ENCODE assay signal across 8 cellular contexts in genomic region chr6:31734247-31734702, GRCh38. TPM values are rescaled to one million over a fixed set of nuclear protein-coding genes. Genes with fewer than 3 reads are reported as not detected.
DNase-seq lines count a peak whose midpoint lies in the region; ATAC-seq and TF ChIP-seq lines count a peak whose summit lies in the region.

No MANE protein-coding gene starts in this region.

- H3K4me3 ChIP-seq in left lung (peak overlapping the region; percentile 78 to 97), testis (peak overlapping the region in 1 of 2 donors; percentile 71)

- H3K27me3 ChIP-seq in left lung (no peaks in the 10 kb centered on the region), testis (no peaks in the 10 kb centered on the region)

- H3K27ac Mint-ChIP-seq in activated CD4-positive, alpha-beta T cell treated with anti-CD3 and anti-CD28 coated beads, Interleukin-2, amount 10 ng/mL, durations not matched to agents 7 days and 5 days, result peak overlapping the region; percentile 96

- CTCF ChIA-PET in activated CD4-positive, alpha-beta T cell treated with anti-CD3 and anti-CD28 coated beads, Interleukin-2, amount 10 ng/mL, durations not matched to agents 7 days and 5 days (lab: Charles Lee), result interaction anchor here (0.6 to 1.5 kb wide), 5 partner anchors 8 to 62 kb away, joined by 3 to 5 read pairs (median 4); partner anchors contain the start of gene VARS1

- peaks cover 30 to 74% of the 10 kb centered on the region in 2 donors for H3K4me1 ChIP-seq in left lung
- H3K4me1 ChIP-seq in testis, result peaks cover 21% of the 10 kb centered on the region

- H3K36me3 Mint-ChIP-seq in activated CD4-positive, alpha-beta T cell treated with anti-CD3 and anti-CD28 coated beads, Interleukin-2, amount 10 ng/mL, durations not matched to agents 7 days and 5 days (ENCODE audit: low read depth), result peaks cover 49% of the 10 kb centered on the region

- TF ChIP-seq CTCF in left lung (IDR thresholded peaks at IDR 0.05), result no peak
- TF ChIP-seq CTCF in testis (IDR thresholded peaks at IDR 0.05), result no peak

- H3K9me3 ChIP-seq in left lung, result no peaks in the 10 kb centered on the region
- no peaks in the 10 kb centered on the region for H3K9me3 ChIP-seq in testis

- intact Hi-C loops in left lung (cut with DNase I) (no loop called here), testis (cut with DNase I; ENCODE audit: low total_unique reads) (no loop called here)

- no peak for ATAC-seq in left lung

- no peaks in the 10 kb centered on the region for H3K9me3 Mint-ChIP-seq in activated CD4-positive, alpha-beta T cell treated with anti-CD3 and anti-CD28 coated beads, Interleukin-2, amount 10 ng/mL, durations not matched to agents 7 days and 5 days

- H3K27ac ChIP-seq in angular gyrus (ENCODE audit: low read depth, low read length), result peak overlapping the region; percentile 38
- H3K27ac ChIP-seq in left lung, result peak overlapping the region; percentile 93 to 97
- H3K27ac ChIP-seq in testis, result peak overlapping the region; percentile 86 to 87

- POLR2A ChIA-PET in activated CD4-positive, alpha-beta T cell treated with anti-CD3 and anti-CD28 coated beads, Interleukin-2, amount 10 ng/mL, durations not matched to agents 7 days and 5 days (lab: Charles Lee), result no interaction called here

- no peak for DNase-seq in activated CD4-positive, alpha-beta T cell treated with anti-CD3 and anti-CD28 coated beads, Interleukin-2, amount 10 ng/mL, durations not matched to agents 7 days and 5 days
- DNase-seq in activated CD4-positive, alpha-beta T cell treated with anti-CD3 and anti-CD28 coated beads for 48 hours, result no peak
- no peak for DNase-seq in left lung
- DNase-seq in testis, result no peak
- no peak for DNase-seq in AG08395 (ENCODE audit: low spot score)
- no peak for DNase-seq in MV-4-11 (lab: John Stamatoyannopoulos, UW)
- no peak for DNase-seq in KG1 (lab: John Stamatoyannopoulos, UW)

- H3K4me1 Mint-ChIP-seq in activated CD4-positive, alpha-beta T cell treated with anti-CD3 and anti-CD28 coated beads, Interleukin-2, amount 10 ng/mL, durations not matched to agents 7 days and 5 days, result peaks cover 68% of the 10 kb centered on the region

- no peaks in the 10 kb centered on the region for H3K27me3 Mint-ChIP-seq in activated CD4-positive, alpha-beta T cell treated with anti-CD3 and anti-CD28 coated beads, Interleukin-2, amount 10 ng/mL, durations not matched to agents 7 days and 5 days

- no peak for TF ChIP-seq POLR2A in testis (IDR thresholded peaks at IDR 0.05)

- H3K36me3 ChIP-seq in left lung (peaks cover 4 to 42% of the 10 kb centered on the region in 2 donors), testis (ENCODE audit: low read depth, missing control alignments) (no peaks in the 10 kb centered on the region)

- H3K4me3 Mint-ChIP-seq in activated CD4-positive, alpha-beta T cell treated with anti-CD3 and anti-CD28 coated beads, Interleukin-2, amount 10 ng/mL, durations not matched to agents 7 days and 5 days, result peak overlapping the region; percentile 94

RNA-seq across cellular contexts. Expression of gene CLIC1, which starts 2.1 kb away (rescaled TPM):
- 100 to 1,000 TPM; 525 to 561 TPM for total RNA-seq in activated CD4-positive, alpha-beta T cell treated with anti-CD3 and anti-CD28 coated beads, Interleukin-2, amount 10 ng/mL, durations not matched to agents 7 days and 5 days
- total RNA-seq in left lung, result 100 to 1,000 TPM; 283 to 465 TPM
- total RNA-seq in testis, result 10 to 100 TPM; 35.4 to 93.5 TPM
- 130 TPM for polyA plus RNA-seq in testis (ENCODE audit: insufficient read depth, low read depth, low replicate concordance)

RNA-seq across cellular contexts. Expression of gene DDAH2, which starts 5.2 kb away (rescaled TPM):
- total RNA-seq in activated CD4-positive, alpha-beta T cell treated with anti-CD3 and anti-CD28 coated beads, Interleukin-2, amount 10 ng/mL, durations not matched to agents 7 days and 5 days, result 10 to 100 TPM; 13.3 to 15.4 TPM
- total RNA-seq in left lung, result 10 to 100 TPM; 70.2 to 77.3 TPM
- total RNA-seq in testis, result 10 to 100 TPM; 19.6 to 38.0 TPM
- 50.8 TPM for polyA plus RNA-seq in testis (ENCODE audit: insufficient read depth, low read depth, low replicate concordance)

RNA-seq across cellular contexts. Expression of gene MSH5, which starts 5.5 kb away (rescaled TPM):
- 10 to 100 TPM; 56.1 to 58.0 TPM for total RNA-seq in activated CD4-positive, alpha-beta T cell treated with anti-CD3 and anti-CD28 coated beads, Interleukin-2, amount 10 ng/mL, durations not matched to agents 7 days and 5 days
- total RNA-seq in left lung (10 to 100 TPM in 1 of 2 donors, 1 to 10 TPM in 1; 9.7 to 20.0 TPM), testis (100 to 1,000 TPM in 1 of 2 donors, 10 to 100 TPM in 1; 77.6 to 135 TPM)
- 36.2 TPM for polyA plus RNA-seq in testis (ENCODE audit: insufficient read depth, low read depth, low replicate concordance)

RNA-seq across cellular contexts. Expression of gene MPIG6B, which starts 11.1 kb away (rescaled TPM):
- under 1 TPM; 0.15 to 0.19 TPM for total RNA-seq in activated CD4-positive, alpha-beta T cell treated with anti-CD3 and anti-CD28 coated beads, Interleukin-2, amount 10 ng/mL, durations not matched to agents 7 days and 5 days
- total RNA-seq in left lung (1 to 10 TPM; 1.2 to 1.9 TPM), testis (under 1 TPM; 0.74 to 0.94 TPM)
- polyA plus RNA-seq in testis (ENCODE audit: insufficient read depth, low read depth, low replicate concordance), result 1.3 TPM

RNA-seq across cellular contexts. Expression of gene LY6G6C, which starts 12.7 kb away (rescaled TPM):
- total RNA-seq in activated CD4-positive, alpha-beta T cell treated with anti-CD3 and anti-CD28 coated beads, Interleukin-2, amount 10 ng/mL, durations not matched to agents 7 days and 5 days, result not detected
- total RNA-seq in left lung (not detected), testis (under 1 TPM in 1 of 2 donors, not detected in 1; 0.39 TPM)
- polyA plus RNA-seq in testis (ENCODE audit: insufficient read depth, low read depth, low replicate concordance), result 1.4 TPM

Comparison
In these comparisons a context has a peak if more than half of its experiments do, and no peak if none do; other contexts are left out.
1. H3K27ac ChIP-seq: peak in every context shown above with its lines; median percentile 95 in left lung; 86 in testis; 38 in angular gyrus.